ENCODE assay signal across 15 cellular contexts in genomic region chr6:27275025-27275956, GRCh38. TPM values are rescaled to one million over a fixed set of nuclear protein-coding genes. Genes with fewer than 3 reads are reported as not detected.
DNase-seq lines count a peak whose midpoint lies in the region; ATAC-seq, FAIRE-seq and TF ChIP-seq lines count a peak whose summit lies in the region.
"Had no signal": no experiment of that assay in that cellular context is flagged by ENCODE, and none has a peak within 500 bp of the region (broad histone marks: within the 10 kb centered on the region; RNA-seq: fewer than 3 reads in every experiment).

No MANE protein-coding gene starts in this region.

- H4K5ac ChIP-seq in mesendoderm (ENCODE audit: low read length): no peak overlapping the region

- H3K4me2 ChIP-seq in mesendoderm (ENCODE audit: low read length): peak overlapping the region; percentile 27

- intact Hi-C loops in activated CD4-positive, alpha-beta T cell treated with anti-CD3 and anti-CD28 coated beads for 36 hours (cut with DNase I, micrococcal nuclease): no loop called here

- H3K9ac ChIP-seq in mesendoderm (ENCODE audit: low read length): peak overlapping the region; percentile 32

- H3K4me3 ChIP-seq in mesendoderm (ENCODE audit: low read length): peak overlapping the region; percentile 21

- TF ChIP-seq POLR2A in H54 (IDR thresholded peaks at IDR 0.05; ENCODE audit: low read depth, low read length): no peak

- H3K9me3 Mint-ChIP-seq in activated CD4-positive, alpha-beta T cell treated with anti-CD3 and anti-CD28 coated beads for 36 hours (ENCODE audit: low read depth): peaks cover 2% of the 10 kb centered on the region

- no peak overlapping the region for H2BK15ac ChIP-seq in mesendoderm (replicated peaks; ENCODE audit: low read depth)

- H3K4me1 ChIP-seq in mesendoderm (ENCODE audit: control insufficient read depth, low read depth, low read length): no peaks in the 10 kb centered on the region

- H3K36me3 ChIP-seq in mesendoderm (ENCODE audit: control insufficient read depth, insufficient read depth, low read length): no peaks in the 10 kb centered on the region

- no peak overlapping the region for H2BK5ac ChIP-seq in mesendoderm (ENCODE audit: low read length)

- CTCF ChIA-PET in activated CD4-positive, alpha-beta T cell treated with anti-CD3 and anti-CD28 coated beads for 36 hours (lab: Charles Lee): interaction anchor here (1.0 kb wide), 1 partner anchor 48 kb away, joined by 3 read pairs; no protein-coding TSS in a partner anchor

- no peak overlapping the region for H4K8ac ChIP-seq in mesendoderm (ENCODE audit: low read depth, low read length)

- no peak overlapping the region for H2BK120ac ChIP-seq in mesendoderm (ENCODE audit: low read depth, low read length)

- H3K27me3 ChIP-seq in mesendoderm (ENCODE audit: insufficient read depth, low read length, poor library complexity): no peaks in the 10 kb centered on the region

- H3K27ac ChIP-seq in mesendoderm (ENCODE audit: low read depth, low read length): no peak overlapping the region
- H3K27ac ChIP-seq in caudate nucleus (ENCODE audit: low read depth, low read length): no peak overlapping the region

- peak; percentile 78 for FAIRE-seq in H54 (lab: Jason Lieb, UNC)
- FAIRE-seq: bronchial epithelial cell, endothelial cell of umbilical vein, small intestine had no signal

- no CpG with 5 or more reads among the region's 36 CpGs for WGBS in mesendoderm (ENCODE audit: extremely low coverage, insufficient coverage, low lambda C conversion rate)

- no peak overlapping the region for H3K18ac ChIP-seq in mesendoderm (ENCODE audit: low read length)

- peaks cover 62% of the 10 kb centered on the region for H3K27me3 Mint-ChIP-seq in activated CD4-positive, alpha-beta T cell treated with anti-CD3 and anti-CD28 coated beads for 36 hours
- peaks cover 75% of the 10 kb centered on the region for H3K27me3 Mint-ChIP-seq in T-helper 17 cell

- peaks cover 3% of the 10 kb centered on the region for H3K36me3 Mint-ChIP-seq in activated CD4-positive, alpha-beta T cell treated with anti-CD3 and anti-CD28 coated beads for 36 hours (ENCODE audit: low read depth)
- H3K36me3 Mint-ChIP-seq in T-helper 17 cell (ENCODE audit: low read depth): no peaks in the 10 kb centered on the region

- H3K23ac ChIP-seq in mesendoderm (ENCODE audit: low read length): no peak overlapping the region

- no peak for ATAC-seq in activated CD4-positive, alpha-beta T cell treated with anti-CD3 and anti-CD28 coated beads for 36 hours
- ATAC-seq in T-helper 17 cell: no peak

- H3K79me1 ChIP-seq in mesendoderm (ENCODE audit: low read length): no peaks in the 10 kb centered on the region

- no peak overlapping the region for H3K27ac Mint-ChIP-seq in activated CD4-positive, alpha-beta T cell treated with anti-CD3 and anti-CD28 coated beads for 36 hours
- no peak overlapping the region for H3K27ac Mint-ChIP-seq in T-helper 17 cell
- H3K27ac Mint-ChIP-seq: T-helper 1 cell treated with Interleukin-12 subunit alpha and Interleukin-12 subunit beta and Interleukin-4 antibody, amounts not matched to agents 30 μg/mL and 1 μg/mL, for 36 hours had no signal

- peak; percentile 51 for DNase-seq in activated CD4-positive, alpha-beta T cell treated with anti-CD3 and anti-CD28 coated beads for 36 hours
- no peak for DNase-seq in activated CD4-positive, alpha-beta T cell treated with anti-CD3 and anti-CD28 coated beads, Interleukin-2, amount 50 U/mL, for 4 hours
- DNase-seq in H54 (ENCODE audit: insufficient read length, low spot score): no peak
- peak; percentile 73 for DNase-seq in SK-MEL-5 (ENCODE audit: low read depth, low spot score)
- DNase-seq in mesendoderm: peak; percentile 72
- no peak for DNase-seq in caudate nucleus (lab: John Stamatoyannopoulos, UW)
- DNase-seq in T-helper 2 cell: no peak
- no peak for DNase-seq in T-helper 17 cell
- DNase-seq: hypothalamus, naive B cell, NCI-H1048, small intestine had no signal

- H2AK5ac ChIP-seq in mesendoderm (ENCODE audit: low read length): no peak overlapping the region

- peak overlapping the region; percentile 6 for H3K56ac ChIP-seq in mesendoderm (ENCODE audit: low read length)

- H3K79me2 ChIP-seq in mesendoderm (ENCODE audit: control insufficient read depth, insufficient read depth, low read length): no peaks in the 10 kb centered on the region

- POLR2A ChIA-PET in activated CD4-positive, alpha-beta T cell treated with anti-CD3 and anti-CD28 coated beads for 36 hours (lab: Charles Lee): no interaction called here

- H3K4ac ChIP-seq in mesendoderm (ENCODE audit: low read depth, low read length): no peak overlapping the region

- H3K9me3 ChIP-seq in T-helper 17 cell (ENCODE audit: control insufficient read depth, low read length, poor library complexity, severe bottlenecking): peaks cover 2% of the 10 kb centered on the region

- H3K4me3 Mint-ChIP-seq in activated CD4-positive, alpha-beta T cell treated with anti-CD3 and anti-CD28 coated beads for 36 hours: no peak overlapping the region
- no peak overlapping the region for H3K4me3 Mint-ChIP-seq in T-helper 17 cell
- H3K4me3 Mint-ChIP-seq: T-helper 1 cell treated with Interleukin-12 subunit alpha and Interleukin-12 subunit beta and Interleukin-4 antibody, amounts not matched to agents 30 μg/mL and 1 μg/mL, for 36 hours had no signal

- in situ Hi-C loops in SK-MEL-5 (cut with HindIII; ENCODE audit: low pct_unique_long_range_greater_than_20kb, low sequenced_read_pairs): no loop called here

- H3K4me1 Mint-ChIP-seq in activated CD4-positive, alpha-beta T cell treated with anti-CD3 and anti-CD28 coated beads for 36 hours: peaks cover 5% of the 10 kb centered on the region
- no peaks in the 10 kb centered on the region for H3K4me1 Mint-ChIP-seq in T-helper 17 cell

RNA-seq across cellular contexts. Expression of gene PRSS16, which starts 27.8 kb away (rescaled TPM):
- total RNA-seq in activated CD4-positive, alpha-beta T cell treated with anti-CD3 and anti-CD28 coated beads for 36 hours: 1 to 10 TPM; 1.5 to 2.0 TPM
- 4.9 and 5.2 TPM in 2 replicates for total RNA-seq in SK-MEL-5 (2014; rRNA removed; shearing (Covaris generic))
- polyA plus RNA-seq in SK-MEL-5 (2015; cell fraction: cytosol; rRNA removed): 8.9 and 14.3 TPM in 2 replicates
- polyA plus RNA-seq in SK-MEL-5 (2015; cell fraction: nucleus; rRNA removed): 14.2 and 30.3 TPM in 2 replicates
- 8.8 TPM for polyA plus RNA-seq in mesendoderm (2013, experiment 1 of 2)
- polyA plus RNA-seq in mesendoderm (2013, experiment 2 of 2): 9.5 TPM
- 1 to 10 TPM in 1 of 2 donors, under 1 TPM in 1; 0.80 to 2.0 TPM for total RNA-seq in T-helper 17 cell
- total RNA-seq: endothelial cell of umbilical vein had no signal
- polyA plus RNA-seq: endothelial cell of umbilical vein had no signal

RNA-seq across cellular contexts. Expression of gene POM121L2, which starts 36.8 kb away (rescaled TPM):
- total RNA-seq in activated CD4-positive, alpha-beta T cell treated with anti-CD3 and anti-CD28 coated beads for 36 hours: not detected
- 0.05 TPM in 1 of 2 replicates, not detected in the other for total RNA-seq in SK-MEL-5 (2014; rRNA removed; shearing (Covaris generic))
- polyA plus RNA-seq in SK-MEL-5 (2015; cell fraction: cytosol; rRNA removed): 0.43 TPM in 2 replicates
- 0.39 TPM in 1 of 2 replicates, not detected in the other for polyA plus RNA-seq in SK-MEL-5 (2015; cell fraction: nucleus; rRNA removed)
- polyA plus RNA-seq in mesendoderm (2013, experiment 1 of 2): 0.07 TPM
- 0.06 TPM for polyA plus RNA-seq in mesendoderm (2013, experiment 2 of 2)
- not detected for total RNA-seq in T-helper 17 cell
- total RNA-seq: bronchial epithelial cell, endothelial cell of umbilical vein had no signal
- polyA plus RNA-seq: endothelial cell of umbilical vein, small intestine had no signal

Comparison
In these comparisons a context has a peak if more than half of its experiments do, and no peak if none do; other contexts are left out.
1. DNase-seq: peak in activated CD4-positive, alpha-beta T cell treated with anti-CD3 and anti-CD28 coated beads for 36 hours (single experiment), SK-MEL-5 (single experiment) and mesendoderm (single experiment); none in activated CD4-positive, alpha-beta T cell treated with anti-CD3 and anti-CD28 coated beads, Interleukin-2, amount 50 U/mL, for 4 hours (0 of 2), H54 (single experiment), caudate nucleus (0 of 61), T-helper 2 cell (0 of 5) and T-helper 17 cell (0 of 3).